In genomic region chr6:134446228-134446848, GRCh38 we compare ENCODE assay signal across 12 cellular contexts.
A peak's percentile ranks its signal among the peaks of the same experiment; 100 is the strongest.
DNase-seq lines count a peak whose midpoint lies in the region; ATAC-seq and TF ChIP-seq lines count a peak whose summit lies in the region.
"Had no signal": no experiment of that assay in that cellular context is flagged by ENCODE, and none has a peak within 500 bp of the region (broad histone marks: within the 10 kb centered on the region; RNA-seq: fewer than 3 reads in every experiment).

No MANE protein-coding gene starts in this region.

- H2BK120ac ChIP-seq in IMR-90 (ENCODE audit: low read depth, low read length) = peak overlapping the region; percentile 43; the same call in 1 of the 2 replicates

- ATAC-seq in IMR-90 (ENCODE audit: low read depth) = peak; percentile 67
- ATAC-seq in body of pancreas = no peak
- no peak for ATAC-seq in stimulated activated effector memory CD8-positive, alpha-beta T cell treated with anti-CD3 and anti-CD28 coated beads, Interleukin-12 subunit alpha, Interleukin-12 subunit beta, amount 100 ng/mL, for 72 hours
- no peak for ATAC-seq in GM18909 (IDR thresholded peaks at IDR 0.05; ENCODE audit: poor library complexity, unreplicated experiment)
- ATAC-seq in GM19463 (IDR thresholded peaks at IDR 0.05; ENCODE audit: unreplicated experiment) = no peak
- no peak for ATAC-seq in HG03039 (IDR thresholded peaks at IDR 0.05; ENCODE audit: unreplicated experiment)
- ATAC-seq: gastroesophageal sphincter had no signal

- CTCF ChIA-PET in IMR-90 (lab: Yijun Ruan, JAX) = no interaction called here

- H3K27ac Mint-ChIP-seq in stimulated activated effector memory CD8-positive, alpha-beta T cell treated with anti-CD3 and anti-CD28 coated beads, Interleukin-12 subunit alpha, Interleukin-12 subunit beta, amount 100 ng/mL, for 72 hours = no peak overlapping the region
- H3K27ac Mint-ChIP-seq: activated naive CD8-positive, alpha-beta T cell treated with anti-CD3 and anti-CD28 coated beads, Interleukin-2, amount 10 ng/mL, durations not matched to agents 7 days and 5 days; CD4-positive, alpha-beta T cell had no signal

- H3K18ac ChIP-seq in IMR-90 (ENCODE audit: low read depth, low read length) = peak overlapping the region; percentile 53; the same call in 1 of the 2 replicates

- H3K36me3 Mint-ChIP-seq in stimulated activated effector memory CD8-positive, alpha-beta T cell treated with anti-CD3 and anti-CD28 coated beads, Interleukin-12 subunit alpha, Interleukin-12 subunit beta, amount 100 ng/mL, for 72 hours = no peaks in the 10 kb centered on the region
- H3K36me3 Mint-ChIP-seq: activated naive CD8-positive, alpha-beta T cell treated with anti-CD3 and anti-CD28 coated beads, Interleukin-2, amount 10 ng/mL, durations not matched to agents 7 days and 5 days had no signal

- peak; percentile 32 for TF ChIP-seq CTCF in AG10803 (conservative IDR thresholded peaks at IDR 0.05; ENCODE audit: low read length)
- no peak for TF ChIP-seq CTCF in IMR-90 (conservative IDR thresholded peaks at IDR 0.05; ENCODE audit: low read depth, low read length)
- no peak for TF ChIP-seq CTCF in body of pancreas (IDR thresholded peaks at IDR 0.05)

- peak; percentile 15; the same call in 1 of the 2 replicates for TF ChIP-seq RAD21 in IMR-90 (IDR thresholded peaks at IDR 0.05; ENCODE audit: low read length)

- no peak overlapping the region for H2AK9ac ChIP-seq in IMR-90 (replicated peaks; ENCODE audit: low read depth, low read length, poor library complexity)

- H3K4me1 ChIP-seq in IMR-90 (ENCODE audit: control insufficient read depth, insufficient read depth, low read length) (peaks cover 10% of the 10 kb centered on the region), body of pancreas (peaks cover 55% of the 10 kb centered on the region)

- H3K4me1 Mint-ChIP-seq in stimulated activated effector memory CD8-positive, alpha-beta T cell treated with anti-CD3 and anti-CD28 coated beads, Interleukin-12 subunit alpha, Interleukin-12 subunit beta, amount 100 ng/mL, for 72 hours = no peaks in the 10 kb centered on the region

- peak overlapping the region; percentile 47 for H2AFZ ChIP-seq in IMR-90 (replicated peaks; ENCODE audit: low read length, poor library complexity)

- no peaks in the 10 kb centered on the region for H4K20me1 ChIP-seq in IMR-90 (ENCODE audit: insufficient read depth, low read length)

- dilution Hi-C loops in IMR-90 (cut with HindIII; ENCODE audit: low sequenced_read_pairs, unreplicated experiment) = no loop called here

- no peak overlapping the region; the same call in 1 of the 2 replicates for H3K9ac ChIP-seq in IMR-90 (ENCODE audit: low read depth, low read length)

- peak overlapping the region; percentile 93 for H2BK5ac ChIP-seq in IMR-90 (ENCODE audit: low read depth, low read length, poor library complexity, severe bottlenecking)

- no peaks in the 10 kb centered on the region; a peak in 1 of 4 replicates for H3K79me1 ChIP-seq in IMR-90 (ENCODE audit: low read depth in 1 of 2, low read length in 2 of 2)

- no CpG with 5 or more reads among the region's 6 CpGs for WGBS in IMR-90 (ENCODE audit: extremely low coverage in 2 of 2, insufficient read length in 1 of 2), 2 experiments
- 47 to 49% methylated on average over 6 of the region's 6 CpGs for WGBS in body of pancreas, 2 donors

- peak overlapping the region; percentile 61; the same call in 1 of the 2 replicates for H2BK20ac ChIP-seq in IMR-90 (ENCODE audit: low read depth, low read length)

- BruUV-seq in IMR-90 (replicated peaks; lab: Mats Ljungman, UMichigan) = no TSS peak

- H4K91ac ChIP-seq in IMR-90 (ENCODE audit: insufficient read depth, low read depth, low read length) = 0 out of 2 replicates have a peak overlapping the region, but pooled peaks have one; percentile 3

- H4K5ac ChIP-seq in IMR-90 (ENCODE audit: low read depth, low read length) = peak overlapping the region; percentile 69; the same call in 1 of the 2 replicates

- no peaks in the 10 kb centered on the region for H3K9me3 ChIP-seq in IMR-90 (ENCODE audit: control insufficient read depth, insufficient read depth, low read length)
- no peaks in the 10 kb centered on the region for H3K9me3 ChIP-seq in body of pancreas
- H3K9me3 ChIP-seq: gastroesophageal sphincter had no signal

- no peak overlapping the region for H3K4me3 Mint-ChIP-seq in stimulated activated effector memory CD8-positive, alpha-beta T cell treated with anti-CD3 and anti-CD28 coated beads, Interleukin-12 subunit alpha, Interleukin-12 subunit beta, amount 100 ng/mL, for 72 hours
- H3K4me3 Mint-ChIP-seq: activated naive CD8-positive, alpha-beta T cell treated with anti-CD3 and anti-CD28 coated beads, Interleukin-2, amount 10 ng/mL, durations not matched to agents 7 days and 5 days; CD4-positive, alpha-beta T cell had no signal

- no peaks in the 10 kb centered on the region for H3K36me3 ChIP-seq in IMR-90 (ENCODE audit: control insufficient read depth, insufficient read depth, low read length)
- no peaks in the 10 kb centered on the region for H3K36me3 ChIP-seq in body of pancreas (replicated peaks in 1 of 2; ENCODE audit: insufficient read depth in 1 of 2, low read depth in 2 of 2)
- H3K36me3 ChIP-seq: gastroesophageal sphincter had no signal

- in situ Hi-C loops in IMR-90 (cut with MboI; ENCODE audit: low sequenced_read_pairs) = no loop called here

- H3K4me2 ChIP-seq in IMR-90 (ENCODE audit: low read depth, low read length) = peak overlapping the region; percentile 5; the same call in 1 of the 2 replicates

- H3K27me3 ChIP-seq in IMR-90 (ENCODE audit: control insufficient read depth, insufficient read depth, low read length) (no peaks in the 10 kb centered on the region), body of pancreas (no peaks in the 10 kb centered on the region)
- H3K27me3 ChIP-seq: gastroesophageal sphincter had no signal

- no peak for TF ChIP-seq POLR2A in IMR-90 (IDR thresholded peaks at IDR 0.05; ENCODE audit: low read depth, low read length)
- no peak for TF ChIP-seq POLR2A in body of pancreas (IDR thresholded peaks at IDR 0.05)

- peaks cover 8% of the 10 kb centered on the region; the same call in 1 of the 2 replicates for H3K9me1 ChIP-seq in IMR-90 (ENCODE audit: insufficient read depth, low read length)

- DNase-seq in AG10803 (ENCODE audit: low read depth) (peak; percentile 84), IMR-90 (peak; percentile 78), body of pancreas (peak in 1 of 4 donors; percentile 20), kidney glomerular epithelial cell (lab: John Stamatoyannopoulos, UW) (peak; percentile 55)
- DNase-seq in stimulated activated effector memory CD8-positive, alpha-beta T cell treated with anti-CD3 and anti-CD28 coated beads, Interleukin-12 subunit alpha, Interleukin-12 subunit beta, amount 100 ng/mL, for 72 hours (ENCODE audit: low spot score in 2 of 2) = no peak
- DNase-seq: activated CD4-positive, CD25-positive, alpha-beta regulatory T cell; activated naive CD8-positive, alpha-beta T cell treated with anti-CD3 and anti-CD28 coated beads, Interleukin-2, amount 10 ng/mL, durations not matched to agents 7 days and 5 days; CD4-positive, alpha-beta T cell had no signal

- POLR2A ChIA-PET in IMR-90 (lab: Charles Lee; ENCODE audit: unreplicated experiment) = no interaction called here

- H4K8ac ChIP-seq in IMR-90 (ENCODE audit: low read depth in 2 of 2, low read length in 2 of 2) = peak overlapping the region in 1 of 2 experiments; percentile 65; a peak in 1 of 4 replicates

- intact Hi-C loops in IMR-90 (cut with micrococcal nuclease) (no loop called here), body of pancreas (cut with DNase I) (no loop called here)

- H3K56ac ChIP-seq in IMR-90 (ENCODE audit: extremely low read depth, insufficient read depth, low read length) = no peak overlapping the region

- peak overlapping the region; percentile 58 for H3K14ac ChIP-seq in IMR-90 (replicated peaks; ENCODE audit: low read depth, low read length)

- peak overlapping the region; percentile 56; the same call in 1 of the 2 replicates for H3K4ac ChIP-seq in IMR-90 (ENCODE audit: low read depth, low read length)

- H2AK5ac ChIP-seq in IMR-90 (ENCODE audit: low read depth, low read length) = peak overlapping the region; percentile 29; the same call in 1 of the 2 replicates

- H3K27ac ChIP-seq in IMR-90 (ENCODE audit: insufficient read depth, low read length) (peak overlapping the region; percentile 26; the same call in 1 of the 2 replicates), body of pancreas (peak overlapping the region in 3 of 4 donors; percentile 35 to 67 (median 56))
- H3K27ac ChIP-seq: gastroesophageal sphincter had no signal

- H3K23ac ChIP-seq in IMR-90 (ENCODE audit: low read depth, low read length) = peak overlapping the region; percentile 14; the same call in 1 of the 2 replicates

- peak overlapping the region; percentile 26; the same call in 1 of the 3 replicates for H2BK15ac ChIP-seq in IMR-90 (ENCODE audit: low read depth, low read length)

- no peak overlapping the region for H3K4me3 ChIP-seq in AG10803 (ENCODE audit: low read length)
- H3K4me3 ChIP-seq in IMR-90 (ENCODE audit: insufficient read depth, low read depth, low read length) = no peak overlapping the region
- no peak overlapping the region for H3K4me3 ChIP-seq in body of pancreas
- H3K4me3 ChIP-seq: gastroesophageal sphincter had no signal

- H3K9me3 Mint-ChIP-seq in stimulated activated effector memory CD8-positive, alpha-beta T cell treated with anti-CD3 and anti-CD28 coated beads, Interleukin-12 subunit alpha, Interleukin-12 subunit beta, amount 100 ng/mL, for 72 hours = no peaks in the 10 kb centered on the region
- H3K9me3 Mint-ChIP-seq: activated naive CD8-positive, alpha-beta T cell treated with anti-CD3 and anti-CD28 coated beads, Interleukin-2, amount 10 ng/mL, durations not matched to agents 7 days and 5 days; CD4-positive, alpha-beta T cell had no signal

TF ChIP-seq in IMR-90, 13 proteins besides CTCF, POLR2A, EP300 and RAD21 (continues in another document):
- TF ChIP-seq BHLHE40 (IDR thresholded peaks at IDR 0.05; ENCODE audit: low read depth, low read length) (no peak), MAFK (IDR thresholded peaks at IDR 0.05; ENCODE audit: low read depth, low read length) (no peak), USF2 (IDR thresholded peaks at IDR 0.05; ENCODE audit: low read depth, low read length) (no peak), MXI1 (IDR thresholded peaks at IDR 0.05; ENCODE audit: borderline replicate concordance, low read depth, low read length) (no peak), CEBPB (IDR thresholded peaks at IDR 0.05; ENCODE audit: low read depth, low read length) (no peak), CHD1 (IDR thresholded peaks at IDR 0.05; ENCODE audit: low read depth, low read length) (no peak), MAZ (IDR thresholded peaks at IDR 0.05; ENCODE audit: borderline replicate concordance, low read depth, low read length) (no peak), NFE2L2 (IDR thresholded peaks at IDR 0.05; ENCODE audit: low read depth, low read length) (no peak)

Comparison
In these comparisons a context has a peak if more than half of its experiments do, and no peak if none do; other contexts are left out.
1. DNase-seq: peak in AG10803 (single experiment), IMR-90 (single experiment) and kidney glomerular epithelial cell (single experiment); none in stimulated activated effector memory CD8-positive, alpha-beta T cell treated with anti-CD3 and anti-CD28 coated beads, Interleukin-12 subunit alpha, Interleukin-12 subunit beta, amount 100 ng/mL, for 72 hours (0 of 2).